In genomic region chr5:35857004-35857345, GRCh38 we compare ENCODE assay signal across 10 cellular contexts. TPM values are rescaled to one million over a fixed set of nuclear protein-coding genes. Genes with fewer than 3 reads are reported as not detected.
DNase-seq lines count a peak whose midpoint lies in the region; ATAC-seq, FAIRE-seq and TF ChIP-seq lines count a peak whose summit lies in the region.
"Had no signal": no experiment of that assay in that cellular context is flagged by ENCODE, and none has a peak within 500 bp of the region (broad histone marks: within the 10 kb centered on the region; RNA-seq: fewer than 3 reads in every experiment).

No MANE protein-coding gene starts in this region.

- TF ChIP-seq CTCF in A673 (conservative IDR thresholded peaks at IDR 0.05; ENCODE audit: low read depth, low read length) (no peak), WI38 (IDR thresholded peaks at IDR 0.05; ENCODE audit: low read depth, low read length) (no peak), ovary (IDR thresholded peaks at IDR 0.05) (no peak)

- H3K4me1 ChIP-seq in A673 (ENCODE audit: insufficient read depth, low read length, poor library complexity, severe bottlenecking) = peaks cover 56% of the 10 kb centered on the region
- H3K4me1 ChIP-seq in ovary (ENCODE audit: insufficient read depth) = peaks cover 9% of the 10 kb centered on the region
- H3K4me1 ChIP-seq: sigmoid colon had no signal

- no peak for TF ChIP-seq EP300 in ovary (IDR thresholded peaks at IDR 0.05)

- H3K4me3 ChIP-seq in A673 (ENCODE audit: low read depth, low read length, poor library complexity, severe bottlenecking) (no peak overlapping the region), WI38 (ENCODE audit: low read depth, low read length) (peak overlapping the region; percentile 63), ovary (no peak overlapping the region)
- H3K4me3 ChIP-seq: sigmoid colon had no signal

- 2 to 7% (median 5%) methylated on average over 1 of the region's 1 CpG for WGBS in ovary, 3 donors

- TSS peak; percentile 67 for BruUV-seq in A673 (replicated peaks; lab: Mats Ljungman, UMichigan)

- H3K36me3 ChIP-seq in A673 (ENCODE audit: insufficient read depth, low read length, poor library complexity, severe bottlenecking) (no peaks in the 10 kb centered on the region), ovary (no peaks in the 10 kb centered on the region)
- H3K36me3 ChIP-seq: sigmoid colon had no signal

- H3K4me1 Mint-ChIP-seq in immature natural killer cell = peaks cover 29 to 66% of the 10 kb centered on the region in 2 donors

- DNase-seq in A673 (ENCODE audit: low spot score) (peak; percentile 17), GM12892 (ENCODE audit: insufficient read length) (no peak), immature natural killer cell (no peak), amniotic stem cell (lab: John Stamatoyannopoulos, UW) (no peak), cardiac septum (ENCODE audit: low spot score) (no peak), ovary (no peak)
- DNase-seq: sigmoid colon had no signal

- H3K27ac ChIP-seq in A673 (ENCODE audit: low read depth, low read length, poor library complexity, severe bottlenecking) (peak overlapping the region; percentile 71), ovary (no peak overlapping the region)
- H3K27ac ChIP-seq: sigmoid colon had no signal

- H3K27me3 ChIP-seq in A673 (replicated peaks; ENCODE audit: insufficient read depth, low read depth, low read length, poor library complexity) (no peaks in the 10 kb centered on the region), ovary (no peaks in the 10 kb centered on the region)
- H3K27me3 ChIP-seq: sigmoid colon had no signal

- no peaks in the 10 kb centered on the region for H3K9me3 Mint-ChIP-seq in immature natural killer cell

- intact Hi-C loops in A673 (cut with micrococcal nuclease; ENCODE audit: unreplicated experiment) = no loop called here
- intact Hi-C loops in cardiac septum (cut with DNase I) = no loop called here
- intact Hi-C loops in ovary (cut with DNase I) = no loop called here

- CTCF ChIA-PET in A673 (lab: Charles Lee) = no interaction called here

- TF ChIP-seq POLR2A in GM12892 (IDR thresholded peaks at IDR 0.05; ENCODE audit: low read depth, low read length) (no peak), ovary (IDR thresholded peaks at IDR 0.05) (no peak)

- no peaks in the 10 kb centered on the region for H3K9me3 ChIP-seq in A673 (ENCODE audit: low read depth, low read length, poor library complexity, severe bottlenecking)
- no peaks in the 10 kb centered on the region for H3K9me3 ChIP-seq in ovary
- H3K9me3 ChIP-seq: sigmoid colon had no signal

- FAIRE-seq in GM12892 (lab: Jason Lieb, UNC) = peak; percentile 33
- FAIRE-seq: islet of Langerhans had no signal

- POLR2A ChIA-PET in A673 (lab: Charles Lee; ENCODE audit: low non-redundant PET) = no interaction called here

- ATAC-seq in HG03280 (IDR thresholded peaks at IDR 0.05; ENCODE audit: unreplicated experiment) = no peak

- H3K36me3 Mint-ChIP-seq in immature natural killer cell = peaks cover 0 to 12% (median 7%) of the 10 kb centered on the region in 3 donors

- H3K4me3 Mint-ChIP-seq in immature natural killer cell = peak overlapping the region; percentile 36 to 84 (median 64)

- peaks cover 0 to 2% (median 2%) of the 10 kb centered on the region in 3 donors for H3K27me3 Mint-ChIP-seq in immature natural killer cell (ENCODE audit: low read depth in 3 of 3)

- H3K27ac Mint-ChIP-seq in immature natural killer cell = peak overlapping the region; percentile 4 to 81 (median 68)

RNA-seq across cellular contexts. Expression of gene IL7R, which starts 0.3 kb away (rescaled TPM):
- 4.2 and 7.7 TPM in 2 replicates for total RNA-seq in A673 (2021)
- polyA plus RNA-seq in GM12892 (2012; ENCODE audit: missing spikeins) = 2.3 TPM
- 10 to 100 TPM; 36.8 to 70.9 (median 65.6) TPM for polyA plus RNA-seq in immature natural killer cell
- total RNA-seq in cardiac septum = 0.92 TPM
- 1 to 10 TPM in 5 of 7 donors, under 1 TPM in 2; 0.28 to 3.7 (median 3.2) TPM for total RNA-seq in ovary
- polyA plus RNA-seq in ovary = 10 to 100 TPM in 1 of 2 donors, 1 to 10 TPM in 1; 1.5 to 11.3 TPM
